Comparison of ENCODE assay signal across 24 cellular contexts in genomic region chr4:128879971-128880370, GRCh38.
"Had no signal": no experiment of that assay in that cellular context is flagged by ENCODE, and none has a peak within 500 bp of the region (broad histone marks: within the 10 kb centered on the region; RNA-seq: fewer than 3 reads in every experiment).

No MANE protein-coding gene starts in this region.

- H3K4me1 ChIP-seq: colonic mucosa, esophagus squamous epithelium, foreskin keratinocyte, gastroesophageal sphincter, heart left ventricle, left ventricle myocardium inferior, lower lobe of right lung had no signal

- H3K27ac ChIP-seq: colonic mucosa, epithelial cell of prostate, esophagus squamous epithelium, foreskin keratinocyte, gastroesophageal sphincter, heart left ventricle, hepatocyte, left ventricle myocardium inferior, lower lobe of right lung had no signal

- H3K27me3 ChIP-seq: colonic mucosa, esophagus squamous epithelium, foreskin keratinocyte, gastroesophageal sphincter, heart left ventricle, hepatocyte had no signal

- H3K79me2 ChIP-seq: hepatocyte had no signal

- H3K4me2 ChIP-seq: hepatocyte had no signal

- H3K4me3 ChIP-seq: colonic mucosa, esophagus squamous epithelium, gastroesophageal sphincter, heart left ventricle, hepatocyte, left ventricle myocardium inferior, lower lobe of right lung, mucosa of descending colon had no signal

- H3K9me3 ChIP-seq: colonic mucosa, esophagus squamous epithelium, gastroesophageal sphincter, heart left ventricle, left ventricle myocardium inferior, lower lobe of right lung, mucosa of descending colon had no signal

- H2AFZ ChIP-seq: hepatocyte had no signal

- H3K36me3 ChIP-seq: colonic mucosa, lower lobe of right lung had no signal

- DNase-seq: colonic mucosa; cortex of kidney; effector CD8-positive, alpha-beta T cell; effector memory CD8-positive, alpha-beta T cell; endodermal cell; erythroblast; esophagus squamous epithelium; foreskin keratinocyte; heart left ventricle; hypothalamus; immature natural killer cell; islet precursor cell; kidney; kidney glomerular epithelial cell; left colon; left ventricle myocardium inferior; lower lobe of right lung; mesenchymal stem cell; mucosa of descending colon; naive B cell; naive thymus-derived CD8-positive, alpha-beta T cell had no signal
